In genomic region chr17:58420841-58421240, GRCh38 we compare ENCODE assay signal across 1 cellular context.
TF ChIP-seq lines count a peak whose summit lies in the region.

No MANE protein-coding gene starts in this region.

TF ChIP-seq in HCT116, 20 proteins besides CTCF, POLR2A, EP300 and RAD21 (continued from another document):
- TF ChIP-seq REST (IDR thresholded peaks at IDR 0.05; ENCODE audit: low read depth) (no peak), EZH2phosphoT487 (IDR thresholded peaks at IDR 0.05; ENCODE audit: borderline replicate concordance) (no peak), EGR1 (IDR thresholded peaks at IDR 0.05; ENCODE audit: low read depth) (no peak), JUND (IDR thresholded peaks at IDR 0.05) (no peak)
